In the genomic region with DNA sequence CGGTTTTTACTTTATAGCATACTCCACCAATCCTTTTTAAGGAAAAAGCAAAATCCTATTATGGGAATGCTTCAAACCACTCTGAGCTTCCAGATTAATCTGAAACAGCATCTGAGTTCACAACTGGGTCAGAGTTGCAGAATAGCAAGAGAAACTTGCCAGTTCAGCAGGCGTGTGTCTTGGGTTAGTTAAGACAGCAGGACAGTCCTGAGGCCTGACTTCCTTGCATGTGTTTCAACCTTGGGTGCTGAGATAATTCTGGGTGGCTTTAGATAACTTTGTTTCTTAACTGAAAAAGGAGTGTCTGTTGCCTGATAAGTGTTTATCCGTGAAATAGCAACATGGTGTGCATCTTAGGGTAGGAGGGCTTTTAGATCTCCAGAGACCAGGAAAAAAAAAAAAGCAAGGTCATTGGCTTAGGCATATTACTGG, we compare ENCODE assay signal across 1 cellular context.
TF ChIP-seq lines count a peak whose summit lies in the region.

No MANE protein-coding gene starts in this region.

TF ChIP-seq in K562, 482 proteins besides CTCF, POLR2A, EP300 and RAD21 (continued from another document and continues in another):
- TF ChIP-seq, protein P1, sequence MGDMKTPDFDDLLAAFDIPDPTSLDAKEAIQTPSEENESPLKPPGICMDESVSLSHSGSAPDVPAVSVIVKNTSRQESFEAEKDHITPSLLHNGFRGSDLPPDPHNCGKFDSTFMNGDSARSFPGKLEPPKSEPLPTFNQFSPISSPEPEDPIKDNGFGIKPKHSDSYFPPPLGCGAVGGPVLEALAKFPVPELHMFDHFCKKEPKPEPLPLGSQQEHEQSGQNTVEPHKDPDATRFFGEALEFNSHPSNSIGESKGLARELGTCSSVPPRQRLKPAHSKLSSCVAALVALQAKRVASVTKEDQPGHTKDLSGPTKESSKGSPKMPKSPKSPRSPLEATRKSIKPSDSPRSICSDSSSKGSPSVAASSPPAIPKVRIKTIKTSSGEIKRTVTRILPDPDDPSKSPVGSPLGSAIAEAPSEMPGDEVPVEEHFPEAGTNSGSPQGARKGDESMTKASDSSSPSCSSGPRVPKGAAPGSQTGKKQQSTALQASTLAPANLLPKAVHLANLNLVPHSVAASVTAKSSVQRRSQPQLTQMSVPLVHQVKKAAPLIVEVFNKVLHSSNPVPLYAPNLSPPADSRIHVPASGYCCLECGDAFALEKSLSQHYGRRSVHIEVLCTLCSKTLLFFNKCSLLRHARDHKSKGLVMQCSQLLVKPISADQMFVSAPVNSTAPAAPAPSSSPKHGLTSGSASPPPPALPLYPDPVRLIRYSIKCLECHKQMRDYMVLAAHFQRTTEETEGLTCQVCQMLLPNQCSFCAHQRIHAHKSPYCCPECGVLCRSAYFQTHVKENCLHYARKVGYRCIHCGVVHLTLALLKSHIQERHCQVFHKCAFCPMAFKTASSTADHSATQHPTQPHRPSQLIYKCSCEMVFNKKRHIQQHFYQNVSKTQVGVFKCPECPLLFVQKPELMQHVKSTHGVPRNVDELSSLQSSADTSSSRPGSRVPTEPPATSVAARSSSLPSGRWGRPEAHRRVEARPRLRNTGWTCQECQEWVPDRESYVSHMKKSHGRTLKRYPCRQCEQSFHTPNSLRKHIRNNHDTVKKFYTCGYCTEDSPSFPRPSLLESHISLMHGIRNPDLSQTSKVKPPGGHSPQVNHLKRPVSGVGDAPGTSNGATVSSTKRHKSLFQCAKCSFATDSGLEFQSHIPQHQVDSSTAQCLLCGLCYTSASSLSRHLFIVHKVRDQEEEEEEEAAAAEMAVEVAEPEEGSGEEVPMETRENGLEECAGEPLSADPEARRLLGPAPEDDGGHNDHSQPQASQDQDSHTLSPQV (IDR thresholded peaks at IDR 0.05), result peak; percentile 96
- TF ChIP-seq, protein P2, sequence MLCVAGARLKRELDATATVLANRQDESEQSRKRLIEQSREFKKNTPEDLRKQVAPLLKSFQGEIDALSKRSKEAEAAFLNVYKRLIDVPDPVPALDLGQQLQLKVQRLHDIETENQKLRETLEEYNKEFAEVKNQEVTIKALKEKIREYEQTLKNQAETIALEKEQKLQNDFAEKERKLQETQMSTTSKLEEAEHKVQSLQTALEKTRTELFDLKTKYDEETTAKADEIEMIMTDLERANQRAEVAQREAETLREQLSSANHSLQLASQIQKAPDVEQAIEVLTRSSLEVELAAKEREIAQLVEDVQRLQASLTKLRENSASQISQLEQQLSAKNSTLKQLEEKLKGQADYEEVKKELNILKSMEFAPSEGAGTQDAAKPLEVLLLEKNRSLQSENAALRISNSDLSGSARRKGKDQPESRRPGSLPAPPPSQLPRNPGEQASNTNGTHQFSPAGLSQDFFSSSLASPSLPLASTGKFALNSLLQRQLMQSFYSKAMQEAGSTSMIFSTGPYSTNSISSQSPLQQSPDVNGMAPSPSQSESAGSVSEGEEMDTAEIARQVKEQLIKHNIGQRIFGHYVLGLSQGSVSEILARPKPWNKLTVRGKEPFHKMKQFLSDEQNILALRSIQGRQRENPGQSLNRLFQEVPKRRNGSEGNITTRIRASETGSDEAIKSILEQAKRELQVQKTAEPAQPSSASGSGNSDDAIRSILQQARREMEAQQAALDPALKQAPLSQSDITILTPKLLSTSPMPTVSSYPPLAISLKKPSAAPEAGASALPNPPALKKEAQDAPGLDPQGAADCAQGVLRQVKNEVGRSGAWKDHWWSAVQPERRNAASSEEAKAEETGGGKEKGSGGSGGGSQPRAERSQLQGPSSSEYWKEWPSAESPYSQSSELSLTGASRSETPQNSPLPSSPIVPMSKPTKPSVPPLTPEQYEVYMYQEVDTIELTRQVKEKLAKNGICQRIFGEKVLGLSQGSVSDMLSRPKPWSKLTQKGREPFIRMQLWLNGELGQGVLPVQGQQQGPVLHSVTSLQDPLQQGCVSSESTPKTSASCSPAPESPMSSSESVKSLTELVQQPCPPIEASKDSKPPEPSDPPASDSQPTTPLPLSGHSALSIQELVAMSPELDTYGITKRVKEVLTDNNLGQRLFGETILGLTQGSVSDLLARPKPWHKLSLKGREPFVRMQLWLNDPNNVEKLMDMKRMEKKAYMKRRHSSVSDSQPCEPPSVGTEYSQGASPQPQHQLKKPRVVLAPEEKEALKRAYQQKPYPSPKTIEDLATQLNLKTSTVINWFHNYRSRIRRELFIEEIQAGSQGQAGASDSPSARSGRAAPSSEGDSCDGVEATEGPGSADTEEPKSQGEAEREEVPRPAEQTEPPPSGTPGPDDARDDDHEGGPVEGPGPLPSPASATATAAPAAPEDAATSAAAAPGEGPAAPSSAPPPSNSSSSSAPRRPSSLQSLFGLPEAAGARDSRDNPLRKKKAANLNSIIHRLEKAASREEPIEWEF (CRISPR knock-in tag; IDR thresholded peaks at IDR 0.05), result peak; percentile 33; the same call in 1 of the 2 replicates
- TF ChIP-seq, protein P3, sequence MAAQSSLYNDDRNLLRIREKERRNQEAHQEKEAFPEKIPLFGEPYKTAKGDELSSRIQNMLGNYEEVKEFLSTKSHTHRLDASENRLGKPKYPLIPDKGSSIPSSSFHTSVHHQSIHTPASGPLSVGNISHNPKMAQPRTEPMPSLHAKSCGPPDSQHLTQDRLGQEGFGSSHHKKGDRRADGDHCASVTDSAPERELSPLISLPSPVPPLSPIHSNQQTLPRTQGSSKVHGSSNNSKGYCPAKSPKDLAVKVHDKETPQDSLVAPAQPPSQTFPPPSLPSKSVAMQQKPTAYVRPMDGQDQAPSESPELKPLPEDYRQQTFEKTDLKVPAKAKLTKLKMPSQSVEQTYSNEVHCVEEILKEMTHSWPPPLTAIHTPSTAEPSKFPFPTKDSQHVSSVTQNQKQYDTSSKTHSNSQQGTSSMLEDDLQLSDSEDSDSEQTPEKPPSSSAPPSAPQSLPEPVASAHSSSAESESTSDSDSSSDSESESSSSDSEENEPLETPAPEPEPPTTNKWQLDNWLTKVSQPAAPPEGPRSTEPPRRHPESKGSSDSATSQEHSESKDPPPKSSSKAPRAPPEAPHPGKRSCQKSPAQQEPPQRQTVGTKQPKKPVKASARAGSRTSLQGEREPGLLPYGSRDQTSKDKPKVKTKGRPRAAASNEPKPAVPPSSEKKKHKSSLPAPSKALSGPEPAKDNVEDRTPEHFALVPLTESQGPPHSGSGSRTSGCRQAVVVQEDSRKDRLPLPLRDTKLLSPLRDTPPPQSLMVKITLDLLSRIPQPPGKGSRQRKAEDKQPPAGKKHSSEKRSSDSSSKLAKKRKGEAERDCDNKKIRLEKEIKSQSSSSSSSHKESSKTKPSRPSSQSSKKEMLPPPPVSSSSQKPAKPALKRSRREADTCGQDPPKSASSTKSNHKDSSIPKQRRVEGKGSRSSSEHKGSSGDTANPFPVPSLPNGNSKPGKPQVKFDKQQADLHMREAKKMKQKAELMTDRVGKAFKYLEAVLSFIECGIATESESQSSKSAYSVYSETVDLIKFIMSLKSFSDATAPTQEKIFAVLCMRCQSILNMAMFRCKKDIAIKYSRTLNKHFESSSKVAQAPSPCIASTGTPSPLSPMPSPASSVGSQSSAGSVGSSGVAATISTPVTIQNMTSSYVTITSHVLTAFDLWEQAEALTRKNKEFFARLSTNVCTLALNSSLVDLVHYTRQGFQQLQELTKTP (IDR thresholded peaks at IDR 0.05; ENCODE audit: low read depth in 1 of 2, partially characterized antibody in 2 of 2), result peak; percentile 51 to 98
- no peak for TF ChIP-seq MIER1 (IDR thresholded peaks at IDR 0.05; ENCODE audit: low read depth)
- no peak for TF ChIP-seq BMI1 (IDR thresholded peaks at IDR 0.05; ENCODE audit: low read length)
- peak; percentile 87 to 96; a peak in 3 of 4 replicates for TF ChIP-seq HDAC1 (IDR thresholded peaks at IDR 0.05)
- no peak for TF ChIP-seq HNRNPL (IDR thresholded peaks at IDR 0.05; ENCODE audit: low read depth, low read length)
- no peak for TF ChIP-seq ZNF780A (CRISPR knock-in tag; IDR thresholded peaks at IDR 0.05)
- TF ChIP-seq TARDBP (IDR thresholded peaks at IDR 0.05), result peak; percentile 95
- TF ChIP-seq, protein P4, sequence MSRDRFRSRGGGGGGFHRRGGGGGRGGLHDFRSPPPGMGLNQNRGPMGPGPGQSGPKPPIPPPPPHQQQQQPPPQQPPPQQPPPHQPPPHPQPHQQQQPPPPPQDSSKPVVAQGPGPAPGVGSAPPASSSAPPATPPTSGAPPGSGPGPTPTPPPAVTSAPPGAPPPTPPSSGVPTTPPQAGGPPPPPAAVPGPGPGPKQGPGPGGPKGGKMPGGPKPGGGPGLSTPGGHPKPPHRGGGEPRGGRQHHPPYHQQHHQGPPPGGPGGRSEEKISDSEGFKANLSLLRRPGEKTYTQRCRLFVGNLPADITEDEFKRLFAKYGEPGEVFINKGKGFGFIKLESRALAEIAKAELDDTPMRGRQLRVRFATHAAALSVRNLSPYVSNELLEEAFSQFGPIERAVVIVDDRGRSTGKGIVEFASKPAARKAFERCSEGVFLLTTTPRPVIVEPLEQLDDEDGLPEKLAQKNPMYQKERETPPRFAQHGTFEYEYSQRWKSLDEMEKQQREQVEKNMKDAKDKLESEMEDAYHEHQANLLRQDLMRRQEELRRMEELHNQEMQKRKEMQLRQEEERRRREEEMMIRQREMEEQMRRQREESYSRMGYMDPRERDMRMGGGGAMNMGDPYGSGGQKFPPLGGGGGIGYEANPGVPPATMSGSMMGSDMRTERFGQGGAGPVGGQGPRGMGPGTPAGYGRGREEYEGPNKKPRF (IDR thresholded peaks at IDR 0.05; ENCODE audit: low read depth, low read length), result no peak
- TF ChIP-seq HMGN3 (IDR thresholded peaks at IDR 0.05; ENCODE audit: borderline replicate concordance, extremely low read depth, insufficient read length, low read depth, low read length), result peak; percentile 98
- no peak; the same call in 1 of the 2 replicates for TF ChIP-seq MTF1 (CRISPR knock-in tag; IDR thresholded peaks at IDR 0.05; ENCODE audit: borderline replicate concordance)
- TF ChIP-seq ZKSCAN8 (CRISPR knock-in tag; IDR thresholded peaks at IDR 0.05), result peak; percentile 90; the same call in 1 of the 2 replicates
- TF ChIP-seq, protein P5, sequence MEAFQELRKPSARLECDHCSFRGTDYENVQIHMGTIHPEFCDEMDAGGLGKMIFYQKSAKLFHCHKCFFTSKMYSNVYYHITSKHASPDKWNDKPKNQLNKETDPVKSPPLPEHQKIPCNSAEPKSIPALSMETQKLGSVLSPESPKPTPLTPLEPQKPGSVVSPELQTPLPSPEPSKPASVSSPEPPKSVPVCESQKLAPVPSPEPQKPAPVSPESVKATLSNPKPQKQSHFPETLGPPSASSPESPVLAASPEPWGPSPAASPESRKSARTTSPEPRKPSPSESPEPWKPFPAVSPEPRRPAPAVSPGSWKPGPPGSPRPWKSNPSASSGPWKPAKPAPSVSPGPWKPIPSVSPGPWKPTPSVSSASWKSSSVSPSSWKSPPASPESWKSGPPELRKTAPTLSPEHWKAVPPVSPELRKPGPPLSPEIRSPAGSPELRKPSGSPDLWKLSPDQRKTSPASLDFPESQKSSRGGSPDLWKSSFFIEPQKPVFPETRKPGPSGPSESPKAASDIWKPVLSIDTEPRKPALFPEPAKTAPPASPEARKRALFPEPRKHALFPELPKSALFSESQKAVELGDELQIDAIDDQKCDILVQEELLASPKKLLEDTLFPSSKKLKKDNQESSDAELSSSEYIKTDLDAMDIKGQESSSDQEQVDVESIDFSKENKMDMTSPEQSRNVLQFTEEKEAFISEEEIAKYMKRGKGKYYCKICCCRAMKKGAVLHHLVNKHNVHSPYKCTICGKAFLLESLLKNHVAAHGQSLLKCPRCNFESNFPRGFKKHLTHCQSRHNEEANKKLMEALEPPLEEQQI (IDR thresholded peaks at IDR 0.05), result peak; percentile 96
- TF ChIP-seq, protein P6, sequence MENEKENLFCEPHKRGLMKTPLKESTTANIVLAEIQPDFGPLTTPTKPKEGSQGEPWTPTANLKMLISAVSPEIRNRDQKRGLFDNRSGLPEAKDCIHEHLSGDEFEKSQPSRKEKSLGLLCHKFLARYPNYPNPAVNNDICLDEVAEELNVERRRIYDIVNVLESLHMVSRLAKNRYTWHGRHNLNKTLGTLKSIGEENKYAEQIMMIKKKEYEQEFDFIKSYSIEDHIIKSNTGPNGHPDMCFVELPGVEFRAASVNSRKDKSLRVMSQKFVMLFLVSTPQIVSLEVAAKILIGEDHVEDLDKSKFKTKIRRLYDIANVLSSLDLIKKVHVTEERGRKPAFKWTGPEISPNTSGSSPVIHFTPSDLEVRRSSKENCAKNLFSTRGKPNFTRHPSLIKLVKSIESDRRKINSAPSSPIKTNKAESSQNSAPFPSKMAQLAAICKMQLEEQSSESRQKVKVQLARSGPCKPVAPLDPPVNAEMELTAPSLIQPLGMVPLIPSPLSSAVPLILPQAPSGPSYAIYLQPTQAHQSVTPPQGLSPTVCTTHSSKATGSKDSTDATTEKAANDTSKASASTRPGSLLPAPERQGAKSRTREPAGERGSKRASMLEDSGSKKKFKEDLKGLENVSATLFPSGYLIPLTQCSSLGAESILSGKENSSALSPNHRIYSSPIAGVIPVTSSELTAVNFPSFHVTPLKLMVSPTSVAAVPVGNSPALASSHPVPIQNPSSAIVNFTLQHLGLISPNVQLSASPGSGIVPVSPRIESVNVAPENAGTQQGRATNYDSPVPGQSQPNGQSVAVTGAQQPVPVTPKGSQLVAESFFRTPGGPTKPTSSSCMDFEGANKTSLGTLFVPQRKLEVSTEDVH (IDR thresholded peaks at IDR 0.05; ENCODE audit: low read depth, partially characterized antibody), result peak; percentile 77
- TF ChIP-seq, protein P7, sequence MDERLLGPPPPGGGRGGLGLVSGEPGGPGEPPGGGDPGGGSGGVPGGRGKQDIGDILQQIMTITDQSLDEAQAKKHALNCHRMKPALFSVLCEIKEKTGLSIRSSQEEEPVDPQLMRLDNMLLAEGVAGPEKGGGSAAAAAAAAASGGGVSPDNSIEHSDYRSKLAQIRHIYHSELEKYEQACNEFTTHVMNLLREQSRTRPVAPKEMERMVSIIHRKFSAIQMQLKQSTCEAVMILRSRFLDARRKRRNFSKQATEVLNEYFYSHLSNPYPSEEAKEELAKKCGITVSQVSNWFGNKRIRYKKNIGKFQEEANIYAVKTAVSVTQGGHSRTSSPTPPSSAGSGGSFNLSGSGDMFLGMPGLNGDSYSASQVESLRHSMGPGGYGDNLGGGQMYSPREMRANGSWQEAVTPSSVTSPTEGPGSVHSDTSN (CRISPR knock-in tag; IDR thresholded peaks at IDR 0.05; ENCODE audit: low read depth), result no peak
- TF ChIP-seq, protein P7 (tag; conservative IDR thresholded peaks at IDR 0.05; ENCODE audit: low read depth), result peak; percentile 36; the same call in 1 of the 2 replicates
- no peak for TF ChIP-seq SAFB2 (IDR thresholded peaks at IDR 0.05; ENCODE audit: borderline replicate concordance, low read depth, low read length, severe bottlenecking)
